In genomic region chr1:31699341-31699891, GRCh38 we compare ENCODE assay signal across 2 cellular contexts.
TF ChIP-seq lines count a peak whose summit lies in the region.

No MANE protein-coding gene starts in this region.

TF ChIP-seq in SK-N-SH, 30 proteins besides CTCF, POLR2A, EP300 and RAD21 (continued from another document):
- no peak for TF ChIP-seq SIN3A (IDR thresholded peaks at IDR 0.05; ENCODE audit: borderline replicate concordance, low read depth, low read length)
- TF ChIP-seq PBX3 (IDR thresholded peaks at IDR 0.05): no peak
- TF ChIP-seq TEAD4 (IDR thresholded peaks at IDR 0.05; ENCODE audit: borderline replicate concordance, insufficient read depth): no peak
- no peak for TF ChIP-seq TCF12 (IDR thresholded peaks at IDR 0.05)
- TF ChIP-seq GABPA (IDR thresholded peaks at IDR 0.05; ENCODE audit: low read depth): no peak
- TF ChIP-seq YY1 (IDR thresholded peaks at IDR 0.05; ENCODE audit: low read depth): no peak
- TF ChIP-seq FOXJ3 (CRISPR knock-in tag; IDR thresholded peaks at IDR 0.05): no peak
- TF ChIP-seq GATA2 (CRISPR knock-in tag; IDR thresholded peaks at IDR 0.05): no peak
- TF ChIP-seq EZH2phosphoT487 (IDR thresholded peaks at IDR 0.05; ENCODE audit: borderline replicate concordance, low read depth): no peak
- TF ChIP-seq MEF2A (IDR thresholded peaks at IDR 0.05; ENCODE audit: borderline replicate concordance, low read depth): no peak
- no peak for TF ChIP-seq POLR2AphosphoS5 (IDR thresholded peaks at IDR 0.05; ENCODE audit: low read depth, low read length)
- TF ChIP-seq RCOR1 (IDR thresholded peaks at IDR 0.05; ENCODE audit: low read length): no peak

TF ChIP-seq in SK-N-SH treated with all-trans-retinoic acid at 6 μM for 48 hours, 23 proteins besides CTCF, POLR2A, EP300 and RAD21 (continued from another document):
- no peak for TF ChIP-seq TSHZ2 (CRISPR knock-in tag; IDR thresholded peaks at IDR 0.05)
- no peak for TF ChIP-seq ZC3H10 (CRISPR knock-in tag; IDR thresholded peaks at IDR 0.05)
